Comparison of ENCODE assay signal across 32 cellular contexts in genomic region chr19:602391-603301, GRCh38. TPM values are rescaled to one million over a fixed set of nuclear protein-coding genes. Genes with fewer than 3 reads are reported as not detected.
"Had no signal": no experiment of that assay in that cellular context is flagged by ENCODE, and none has a peak within 500 bp of the region (broad histone marks: within the 10 kb centered on the region; RNA-seq: fewer than 3 reads in every experiment).

No MANE protein-coding gene starts in this region.

- H3K27ac Mint-ChIP-seq: endodermal cell, natural killer cell had no signal

- FAIRE-seq: colon, islet of Langerhans had no signal

- H3K27me3 ChIP-seq: left lung, ovary, upper lobe of left lung, uterus had no signal

- H3K36me3 Mint-ChIP-seq: natural killer cell had no signal

- H3K4me1 ChIP-seq: gastrocnemius medialis, left lung, lower lobe of right lung, tibial nerve, upper lobe of left lung, uterus had no signal

- H3K27ac ChIP-seq: epithelial cell of prostate, gastrocnemius medialis, left lung, lower lobe of right lung, ovary, thoracic aorta, tibial nerve, upper lobe of left lung, uterus had no signal

- H3K4me3 Mint-ChIP-seq: endodermal cell, natural killer cell had no signal

- ATAC-seq: esophagus mucosa, gastrocnemius medialis, left lung, natural killer cell, sciatic nerve had no signal

- H3K4me1 Mint-ChIP-seq: endodermal cell, natural killer cell had no signal

- H3K9me3 ChIP-seq: gastrocnemius medialis, lower lobe of right lung, ovary, thoracic aorta, upper lobe of left lung, uterus had no signal

- DNase-seq: effector CD8-positive, alpha-beta T cell; endodermal cell; foreskin fibroblast; gastrocnemius medialis; head of caudate nucleus; hippocampal formation; left cardiac atrium; left lung; lower lobe of right lung; natural killer cell; occipital lobe; ovary; retina; stimulated activated CD4-positive, alpha-beta T cell treated with anti-CD3 and anti-CD28 coated beads, Interleukin-12 subunit alpha, Interleukin-12 subunit beta, amount 100 ng/mL, for 4 hours; stimulated activated CD4-positive, alpha-beta T cell treated with anti-CD3 and anti-CD28 coated beads, Interleukin-1b, Interleukin-23, amount 100 ng/mL, for 48 hours; stimulated activated CD4-positive, alpha-beta T cell treated with anti-CD3 and anti-CD28 coated beads, Interleukin-4, amount 100 ng/mL, for 1 hour; stimulated activated CD8-positive, alpha-beta memory T cell treated with anti-CD3 and anti-CD28 coated beads, Interleukin-4, amount 100 ng/mL, for 48 hours; stimulated activated naive CD4-positive, alpha-beta T cell treated with Interleukin-2 at 50 U/mL for 16 hours; uterus had no signal

- H3K4me3 ChIP-seq: gastrocnemius medialis, left lung, lower lobe of right lung, ovary, smooth muscle cell, thoracic aorta, tibial nerve, upper lobe of left lung, uterus had no signal

- H3K36me3 ChIP-seq: gastrocnemius medialis, left lung, lower lobe of right lung, ovary, thoracic aorta, tibial nerve, upper lobe of left lung, uterus had no signal

RNA-seq across cellular contexts. Expression of gene HCN2, which starts 13.0 kb away (rescaled TPM):
- total RNA-seq: thoracic aorta had no signal

RNA-seq across cellular contexts. Expression of gene FGF22, which starts 37.0 kb away (rescaled TPM):
- total RNA-seq: cerebellum, gastrocnemius medialis, kidney epithelial cell, smooth muscle cell had no signal

RNA-seq across cellular contexts. Expression of gene GZMM, which starts 58.8 kb away (rescaled TPM):
- total RNA-seq: cerebellum, esophagus mucosa, glomerular endothelial cell, kidney epithelial cell, occipital lobe, pulmonary artery endothelial cell, smooth muscle cell had no signal
